ENCODE assay signal across 2 cellular contexts in the genomic region with DNA sequence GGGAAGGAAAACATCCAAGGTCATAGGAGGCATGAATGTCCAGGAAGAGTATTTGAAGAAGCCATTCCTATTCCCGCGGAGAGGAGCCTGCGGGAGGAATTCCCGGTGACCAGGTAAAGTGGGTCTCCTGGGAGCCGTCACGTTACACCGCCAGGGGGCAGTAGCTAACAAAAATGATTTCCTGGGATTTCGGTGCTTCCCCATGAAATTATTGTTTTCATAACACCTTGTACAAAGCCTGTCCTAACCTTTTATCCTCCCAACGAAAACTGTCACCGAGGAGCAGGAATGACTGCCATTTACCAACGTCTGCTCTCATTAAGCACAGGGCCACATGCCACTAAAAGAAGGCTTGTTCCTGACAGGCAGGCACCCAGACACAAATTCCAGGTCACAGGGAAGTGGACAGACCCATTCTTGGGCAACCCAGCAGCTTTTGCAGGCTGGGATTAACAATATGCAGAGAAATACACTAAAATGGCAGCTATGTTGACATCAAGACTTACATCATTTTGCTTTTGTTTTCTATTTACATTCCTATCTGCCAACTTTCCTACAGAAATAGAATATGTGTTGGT.
TF ChIP-seq lines count a peak whose summit lies in the region.

No MANE protein-coding gene starts in this region.

TF ChIP-seq in HEK293T, 16 proteins besides CTCF, POLR2A, EP300 and RAD21 (continued from another document):
- TF ChIP-seq BHLHE40 (IDR thresholded peaks at IDR 0.05; ENCODE audit: borderline replicate concordance) (no peak), LEF1 (IDR thresholded peaks at IDR 0.05; ENCODE audit: borderline replicate concordance) (no peak), SP1 (IDR thresholded peaks at IDR 0.05) (no peak)

TF ChIP-seq in GM12878, 131 proteins besides CTCF, POLR2A, EP300 and RAD21 (continued from another document):
- TF ChIP-seq, protein P1, sequence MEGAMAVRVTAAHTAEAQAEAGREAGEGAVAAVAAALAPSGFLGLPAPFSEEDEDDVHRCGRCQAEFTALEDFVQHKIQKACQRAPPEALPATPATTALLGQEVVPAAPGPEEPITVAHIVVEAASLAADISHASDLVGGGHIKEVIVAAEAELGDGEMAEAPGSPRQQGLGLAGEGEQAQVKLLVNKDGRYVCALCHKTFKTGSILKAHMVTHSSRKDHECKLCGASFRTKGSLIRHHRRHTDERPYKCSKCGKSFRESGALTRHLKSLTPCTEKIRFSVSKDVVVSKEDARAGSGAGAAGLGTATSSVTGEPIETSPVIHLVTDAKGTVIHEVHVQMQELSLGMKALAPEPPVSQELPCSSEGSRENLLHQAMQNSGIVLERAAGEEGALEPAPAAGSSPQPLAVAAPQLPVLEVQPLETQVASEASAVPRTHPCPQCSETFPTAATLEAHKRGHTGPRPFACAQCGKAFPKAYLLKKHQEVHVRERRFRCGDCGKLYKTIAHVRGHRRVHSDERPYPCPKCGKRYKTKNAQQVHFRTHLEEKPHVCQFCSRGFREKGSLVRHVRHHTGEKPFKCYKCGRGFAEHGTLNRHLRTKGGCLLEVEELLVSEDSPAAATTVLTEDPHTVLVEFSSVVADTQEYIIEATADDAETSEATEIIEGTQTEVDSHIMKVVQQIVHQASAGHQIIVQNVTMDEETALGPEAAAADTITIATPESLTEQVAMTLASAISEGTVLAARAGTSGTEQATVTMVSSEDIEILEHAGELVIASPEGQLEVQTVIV (IDR thresholded peaks at IDR 0.05; ENCODE audit: borderline replicate concordance, partially characterized antibody): no peak
